11 cellular contexts compared by ENCODE assay signal in genomic region chr2:27977623-27978312, GRCh38.
A peak's percentile ranks its signal among the peaks of the same experiment; 100 is the strongest.
DNase-seq lines count a peak whose midpoint lies in the region; ATAC-seq, FAIRE-seq and TF ChIP-seq lines count a peak whose summit lies in the region.
"Had no signal": no experiment of that assay in that cellular context is flagged by ENCODE, and none has a peak within 500 bp of the region (broad histone marks: within the 10 kb centered on the region; RNA-seq: fewer than 3 reads in every experiment).

No MANE protein-coding gene starts in this region.

- in situ Hi-C loops in ACHN (cut with HindIII; ENCODE audit: low pct_ligation_motif_present, low pct_unique_long_range_greater_than_20kb, low sequenced_read_pairs), result no loop called here
- in situ Hi-C loops in G401 (cut with HindIII; ENCODE audit: low sequenced_read_pairs), result no loop called here

- no peaks in the 10 kb centered on the region for H3K36me3 ChIP-seq in keratinocyte (ENCODE audit: control insufficient read depth in 2 of 2, extremely low read depth in 1 of 2, insufficient read depth in 2 of 2, low read length in 2 of 2)

- H3K27ac Mint-ChIP-seq in activated T-helper 17 cell treated with anti-CD3 and anti-CD28 coated beads, Interleukin-2, amount 50 U/mL, for 72 hours, result peak overlapping the region; percentile 70

- H3K9me3 Mint-ChIP-seq in activated T-helper 17 cell treated with anti-CD3 and anti-CD28 coated beads, Interleukin-2, amount 50 U/mL, for 72 hours, result peaks cover 3% of the 10 kb centered on the region

- no peak overlapping the region for H3K4me3 ChIP-seq in keratinocyte (ENCODE audit: control insufficient read depth in 2 of 3, extremely low read depth in 1 of 3, insufficient read depth in 2 of 3, low read depth in 1 of 3, low read length in 3 of 3)

- H3K9ac ChIP-seq in keratinocyte (ENCODE audit: control insufficient read depth, extremely low read depth, insufficient read depth, low read length), result no peak overlapping the region

- no peaks in the 10 kb centered on the region for H3K79me2 ChIP-seq in keratinocyte (ENCODE audit: control insufficient read depth, insufficient read depth, low read length)

- TF ChIP-seq POLR2A in H54 (IDR thresholded peaks at IDR 0.05; ENCODE audit: low read depth, low read length), result no peak

- peak overlapping the region; percentile 66 for H3K4me3 Mint-ChIP-seq in activated T-helper 17 cell treated with anti-CD3 and anti-CD28 coated beads, Interleukin-2, amount 50 U/mL, for 72 hours
- H3K4me3 Mint-ChIP-seq: naive B cell had no signal

- H3K9me3 ChIP-seq in keratinocyte (ENCODE audit: control insufficient read depth, low read depth, low read length), result no peaks in the 10 kb centered on the region

- H3K27me3 ChIP-seq in keratinocyte (ENCODE audit: control insufficient read depth, extremely low read depth, insufficient read depth, low read length), result no peaks in the 10 kb centered on the region

- TF ChIP-seq CTCF in keratinocyte (optimal IDR thresholded peaks at IDR 0.05 in 1 of 3, IDR thresholded peaks at IDR 0.05 in 1 of 3, conservative IDR thresholded peaks at IDR 0.05 in 1 of 3; ENCODE audit: extremely low read depth in 1 of 3, insufficient read depth in 2 of 3, low read length in 3 of 3), result no peak

- H3K27me3 Mint-ChIP-seq in activated T-helper 17 cell treated with anti-CD3 and anti-CD28 coated beads, Interleukin-2, amount 50 U/mL, for 72 hours, result no peaks in the 10 kb centered on the region
- H3K27me3 Mint-ChIP-seq: naive B cell had no signal

- H3K27ac ChIP-seq in keratinocyte (ENCODE audit: control insufficient read depth, insufficient read depth, low read length), result peak overlapping the region; percentile 18

- DNase-seq in ACHN (peak; percentile 91), H54 (ENCODE audit: insufficient read length, low spot score) (no peak), keratinocyte (ENCODE audit: low read depth, low spot score) (no peak), NOMO-1 treated with dmso at 0.1 percent for 144 hours (lab: John Stamatoyannopoulos, UW; ENCODE audit: unreplicated experiment) (no peak), G401 (ENCODE audit: low spot score) (no peak), NCI-H2107 treated with DMSO at 0.1 percent for 48 hours (lab: John Stamatoyannopoulos, UW; ENCODE audit: unreplicated experiment) (no peak)
- DNase-seq: GOT3, MM.1S, naive B cell had no signal

- peak; percentile 95 for ATAC-seq in activated T-helper 17 cell treated with anti-CD3 and anti-CD28 coated beads, Interleukin-2, amount 50 U/mL, for 72 hours (replicated peaks)
- no peak for ATAC-seq in GM21367 (IDR thresholded peaks at IDR 0.05; ENCODE audit: unreplicated experiment)

- H3K4me1 ChIP-seq in keratinocyte (ENCODE audit: control insufficient read depth, extremely low read depth, insufficient read depth, low read length), result peaks cover 22% of the 10 kb centered on the region

- H3K9me1 ChIP-seq in keratinocyte (ENCODE audit: control insufficient read depth, extremely low read depth, insufficient read depth, low read length), result no peaks in the 10 kb centered on the region

- no peaks in the 10 kb centered on the region for H4K20me1 ChIP-seq in keratinocyte (ENCODE audit: control insufficient read depth, extremely low read depth, insufficient read depth, low read length)

- peak overlapping the region; percentile 3 for H2AFZ ChIP-seq in keratinocyte (ENCODE audit: control insufficient read depth, low read length)

- H3K4me1 Mint-ChIP-seq in activated T-helper 17 cell treated with anti-CD3 and anti-CD28 coated beads, Interleukin-2, amount 50 U/mL, for 72 hours, result peaks cover 23% of the 10 kb centered on the region

- dilution Hi-C loops in keratinocyte (cut with MboI; ENCODE audit: extremely low pct_ligation_motif_present, low sequenced_read_pairs), result no loop called here

- no peaks in the 10 kb centered on the region for H3K36me3 Mint-ChIP-seq in activated T-helper 17 cell treated with anti-CD3 and anti-CD28 coated beads, Interleukin-2, amount 50 U/mL, for 72 hours (ENCODE audit: low read depth)

- FAIRE-seq in H54 (lab: Jason Lieb, UNC) (peak; percentile 100), keratinocyte (lab: Jason Lieb, UNC) (peak; percentile 81)

- H3K4me2 ChIP-seq in keratinocyte (ENCODE audit: control insufficient read depth, extremely low read depth, insufficient read depth, low read depth, low read length), result peak overlapping the region; percentile 53
